ENCODE assay signal across 1 cellular context in the genomic region with DNA sequence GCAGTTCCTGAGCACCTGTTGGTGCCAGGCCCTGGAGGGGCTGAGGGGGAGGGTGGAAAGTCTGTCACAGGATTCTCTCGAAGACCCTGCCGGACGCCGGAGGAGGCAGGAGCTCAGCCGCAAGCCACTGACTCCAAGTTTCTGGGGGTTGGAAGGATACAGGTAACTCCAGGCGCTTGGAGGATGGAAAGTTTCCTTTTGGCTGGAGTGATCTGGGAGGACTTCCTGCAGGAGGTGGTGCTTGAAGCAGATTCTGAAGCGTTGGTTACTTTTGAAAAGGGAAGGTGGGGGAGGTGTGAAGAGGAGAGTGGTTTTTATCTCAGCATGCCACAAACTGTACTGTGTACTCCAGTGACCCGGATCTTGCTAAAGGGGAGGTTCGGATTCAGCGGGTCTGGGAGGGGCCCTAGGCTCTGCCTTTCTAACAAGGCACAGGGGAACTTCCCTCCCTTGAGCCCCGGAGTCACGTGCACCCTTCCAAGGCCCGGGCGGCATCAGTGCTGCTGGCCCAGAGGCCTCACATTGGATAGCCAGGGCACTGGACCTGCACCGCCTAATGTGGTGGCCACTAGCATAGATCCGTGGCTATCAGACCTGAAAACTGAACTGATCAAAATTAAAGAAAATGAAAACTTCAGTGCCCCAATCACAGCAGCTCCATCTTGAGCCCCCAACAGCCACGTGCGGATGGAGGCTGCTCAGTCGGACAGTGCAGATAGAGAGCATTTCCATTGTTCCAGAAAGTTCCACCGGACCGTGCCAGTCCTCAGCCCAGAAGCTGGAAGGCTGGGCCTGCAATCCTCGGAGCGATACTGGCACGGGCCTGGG.
TF ChIP-seq lines count a peak whose summit lies in the region.

No MANE protein-coding gene starts in this region.

TF ChIP-seq in K562, 482 proteins besides CTCF, POLR2A, EP300 and RAD21 (continued from another document and continues in another):
- TF ChIP-seq POLR3G (IDR thresholded peaks at IDR 0.05; ENCODE audit: extremely low read depth, insufficient read length, insufficient replicate concordance): no peak
- TF ChIP-seq ZNF354B (CRISPR knock-in tag; IDR thresholded peaks at IDR 0.05): no peak
- TF ChIP-seq ZNF699 (CRISPR knock-in tag; IDR thresholded peaks at IDR 0.05; ENCODE audit: insufficient replicate concordance): no peak
- no peak for TF ChIP-seq ZC3H4 (CRISPR knock-in tag; IDR thresholded peaks at IDR 0.05; ENCODE audit: borderline replicate concordance)
- TF ChIP-seq EHMT2 (IDR thresholded peaks at IDR 0.05): no peak
- TF ChIP-seq CCNT2 (IDR thresholded peaks at IDR 0.05; ENCODE audit: borderline replicate concordance, extremely low read depth, insufficient read length, low read depth, low read length): peak; percentile 64
- TF ChIP-seq ZSCAN29 (IDR thresholded peaks at IDR 0.05): no peak
- no peak for TF ChIP-seq GTF2F1 (IDR thresholded peaks at IDR 0.05; ENCODE audit: low read depth, low read length)
- TF ChIP-seq FOS (IDR thresholded peaks at IDR 0.05; ENCODE audit: extremely low read depth, insufficient read length): no peak
- 0 out of 2 replicates have a peak, but pooled peaks have one; percentile 17 for TF ChIP-seq SMC3 (conservative IDR thresholded peaks at IDR 0.05; ENCODE audit: insufficient read depth, low read depth, low read length)
- no peak for TF ChIP-seq ZNF766 (CRISPR knock-in tag; conservative IDR thresholded peaks at IDR 0.05)
- no peak for TF ChIP-seq SREBF2 (CRISPR knock-in tag; IDR thresholded peaks at IDR 0.05)
- TF ChIP-seq TEAD1 (CRISPR knock-in tag; IDR thresholded peaks at IDR 0.05): peak in 1 of 2 experiments; percentile 6; a peak in 1 of 4 replicates
- TF ChIP-seq MTA2 (IDR thresholded peaks at IDR 0.05; ENCODE audit: low read depth): peak; percentile 65
- TF ChIP-seq TCF7 (IDR thresholded peaks at IDR 0.05; ENCODE audit: borderline replicate concordance): no peak
- TF ChIP-seq FIP1L1 (IDR thresholded peaks at IDR 0.05; ENCODE audit: low read depth, low read length, poor library complexity, severe bottlenecking): no peak
- TF ChIP-seq RBFOX2 (IDR thresholded peaks at IDR 0.05; ENCODE audit: low read depth, low read length): 0 out of 2 replicates have a peak, but pooled peaks have one; percentile 49
- TF ChIP-seq, protein P1, sequence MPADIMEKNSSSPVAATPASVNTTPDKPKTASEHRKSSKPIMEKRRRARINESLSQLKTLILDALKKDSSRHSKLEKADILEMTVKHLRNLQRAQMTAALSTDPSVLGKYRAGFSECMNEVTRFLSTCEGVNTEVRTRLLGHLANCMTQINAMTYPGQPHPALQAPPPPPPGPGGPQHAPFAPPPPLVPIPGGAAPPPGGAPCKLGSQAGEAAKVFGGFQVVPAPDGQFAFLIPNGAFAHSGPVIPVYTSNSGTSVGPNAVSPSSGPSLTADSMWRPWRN (IDR thresholded peaks at IDR 0.05; ENCODE audit: low read depth): no peak; the same call in none of the 2 replicates
- no peak for TF ChIP-seq RBM15 (IDR thresholded peaks at IDR 0.05; ENCODE audit: insufficient read depth, low read length)
- TF ChIP-seq, protein P2, sequence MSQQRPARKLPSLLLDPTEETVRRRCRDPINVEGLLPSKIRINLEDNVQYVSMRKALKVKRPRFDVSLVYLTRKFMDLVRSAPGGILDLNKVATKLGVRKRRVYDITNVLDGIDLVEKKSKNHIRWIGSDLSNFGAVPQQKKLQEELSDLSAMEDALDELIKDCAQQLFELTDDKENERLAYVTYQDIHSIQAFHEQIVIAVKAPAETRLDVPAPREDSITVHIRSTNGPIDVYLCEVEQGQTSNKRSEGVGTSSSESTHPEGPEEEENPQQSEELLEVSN (IDR thresholded peaks at IDR 0.05; ENCODE audit: borderline replicate concordance in 1 of 2, extremely low read depth in 1 of 2, insufficient read depth in 1 of 2, insufficient read length in 1 of 2, low read depth in 1 of 2, low read length in 1 of 2, poor library complexity in 1 of 2, severe bottlenecking in 1 of 2): peak; percentile 89 to 96
- peak; percentile 6; the same call in 1 of the 2 replicates for TF ChIP-seq CHD2 (IDR thresholded peaks at IDR 0.05; ENCODE audit: low read depth, low read length)
- TF ChIP-seq, protein P3, sequence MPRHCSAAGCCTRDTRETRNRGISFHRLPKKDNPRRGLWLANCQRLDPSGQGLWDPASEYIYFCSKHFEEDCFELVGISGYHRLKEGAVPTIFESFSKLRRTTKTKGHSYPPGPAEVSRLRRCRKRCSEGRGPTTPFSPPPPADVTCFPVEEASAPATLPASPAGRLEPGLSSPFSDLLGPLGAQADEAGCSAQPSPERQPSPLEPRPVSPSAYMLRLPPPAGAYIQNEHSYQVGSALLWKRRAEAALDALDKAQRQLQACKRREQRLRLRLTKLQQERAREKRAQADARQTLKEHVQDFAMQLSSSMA (CRISPR knock-in tag; IDR thresholded peaks at IDR 0.05): no peak
- no peak for TF ChIP-seq ZNF174 (CRISPR knock-in tag; IDR thresholded peaks at IDR 0.05)
- TF ChIP-seq ZNF707 (CRISPR knock-in tag; conservative IDR thresholded peaks at IDR 0.05): no peak
- TF ChIP-seq ZNF445 (CRISPR knock-in tag; IDR thresholded peaks at IDR 0.05; ENCODE audit: low read depth): no peak
- TF ChIP-seq, protein P4, sequence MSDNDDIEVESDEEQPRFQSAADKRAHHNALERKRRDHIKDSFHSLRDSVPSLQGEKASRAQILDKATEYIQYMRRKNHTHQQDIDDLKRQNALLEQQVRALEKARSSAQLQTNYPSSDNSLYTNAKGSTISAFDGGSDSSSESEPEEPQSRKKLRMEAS (CRISPR knock-in tag; IDR thresholded peaks at IDR 0.05): peak; percentile 76; the same call in 1 of the 2 replicates
- TF ChIP-seq, protein P5, sequence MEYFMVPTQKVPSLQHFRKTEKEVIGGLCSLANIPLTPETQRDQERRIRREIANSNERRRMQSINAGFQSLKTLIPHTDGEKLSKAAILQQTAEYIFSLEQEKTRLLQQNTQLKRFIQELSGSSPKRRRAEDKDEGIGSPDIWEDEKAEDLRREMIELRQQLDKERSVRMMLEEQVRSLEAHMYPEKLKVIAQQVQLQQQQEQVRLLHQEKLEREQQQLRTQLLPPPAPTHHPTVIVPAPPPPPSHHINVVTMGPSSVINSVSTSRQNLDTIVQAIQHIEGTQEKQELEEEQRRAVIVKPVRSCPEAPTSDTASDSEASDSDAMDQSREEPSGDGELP (CRISPR knock-in tag; IDR thresholded peaks at IDR 0.05; ENCODE audit: borderline replicate concordance): no peak
- TF ChIP-seq RHOXF2B (CRISPR knock-in tag; conservative IDR thresholded peaks at IDR 0.05): no peak
- no peak for TF ChIP-seq FOXJ3 (CRISPR knock-in tag; IDR thresholded peaks at IDR 0.05)
- no peak for TF ChIP-seq SUPT5H (IDR thresholded peaks at IDR 0.05)
- no peak for TF ChIP-seq ZNF274 (IDR thresholded peaks at IDR 0.05; ENCODE audit: borderline replicate concordance, low read depth, low read length)
- no peak for TF ChIP-seq FOXA3 (CRISPR knock-in tag; conservative IDR thresholded peaks at IDR 0.05 in 1 of 2, IDR thresholded peaks at IDR 0.05 in 1 of 2)
- TF ChIP-seq, protein P6, sequence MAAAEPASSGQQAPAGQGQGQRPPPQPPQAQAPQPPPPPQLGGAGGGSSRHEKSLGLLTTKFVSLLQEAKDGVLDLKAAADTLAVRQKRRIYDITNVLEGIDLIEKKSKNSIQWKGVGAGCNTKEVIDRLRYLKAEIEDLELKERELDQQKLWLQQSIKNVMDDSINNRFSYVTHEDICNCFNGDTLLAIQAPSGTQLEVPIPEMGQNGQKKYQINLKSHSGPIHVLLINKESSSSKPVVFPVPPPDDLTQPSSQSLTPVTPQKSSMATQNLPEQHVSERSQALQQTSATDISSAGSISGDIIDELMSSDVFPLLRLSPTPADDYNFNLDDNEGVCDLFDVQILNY (CRISPR knock-in tag; IDR thresholded peaks at IDR 0.05): no peak
- TF ChIP-seq EGR1 (conservative IDR thresholded peaks at IDR 0.05): no peak
- no peak; the same call in 1 of the 2 replicates for TF ChIP-seq KLF13 (tag; IDR thresholded peaks at IDR 0.05; ENCODE audit: borderline replicate concordance, low read depth)
- no peak for TF ChIP-seq JUNB (CRISPR knock-in tag; conservative IDR thresholded peaks at IDR 0.05)
- TF ChIP-seq ZNF253 (CRISPR knock-in tag; conservative IDR thresholded peaks at IDR 0.05): no peak
- no peak for TF ChIP-seq ZNF165 (CRISPR knock-in tag; IDR thresholded peaks at IDR 0.05; ENCODE audit: borderline replicate concordance)
- TF ChIP-seq NFATC3 (IDR thresholded peaks at IDR 0.05): peak; percentile 81; the same call in 1 of the 2 replicates
- TF ChIP-seq, protein P7, sequence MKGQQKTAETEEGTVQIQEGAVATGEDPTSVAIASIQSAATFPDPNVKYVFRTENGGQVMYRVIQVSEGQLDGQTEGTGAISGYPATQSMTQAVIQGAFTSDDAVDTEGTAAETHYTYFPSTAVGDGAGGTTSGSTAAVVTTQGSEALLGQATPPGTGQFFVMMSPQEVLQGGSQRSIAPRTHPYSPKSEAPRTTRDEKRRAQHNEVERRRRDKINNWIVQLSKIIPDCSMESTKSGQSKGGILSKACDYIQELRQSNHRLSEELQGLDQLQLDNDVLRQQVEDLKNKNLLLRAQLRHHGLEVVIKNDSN (CRISPR knock-in tag; IDR thresholded peaks at IDR 0.05): peak; percentile 94
- TF ChIP-seq, protein P8, sequence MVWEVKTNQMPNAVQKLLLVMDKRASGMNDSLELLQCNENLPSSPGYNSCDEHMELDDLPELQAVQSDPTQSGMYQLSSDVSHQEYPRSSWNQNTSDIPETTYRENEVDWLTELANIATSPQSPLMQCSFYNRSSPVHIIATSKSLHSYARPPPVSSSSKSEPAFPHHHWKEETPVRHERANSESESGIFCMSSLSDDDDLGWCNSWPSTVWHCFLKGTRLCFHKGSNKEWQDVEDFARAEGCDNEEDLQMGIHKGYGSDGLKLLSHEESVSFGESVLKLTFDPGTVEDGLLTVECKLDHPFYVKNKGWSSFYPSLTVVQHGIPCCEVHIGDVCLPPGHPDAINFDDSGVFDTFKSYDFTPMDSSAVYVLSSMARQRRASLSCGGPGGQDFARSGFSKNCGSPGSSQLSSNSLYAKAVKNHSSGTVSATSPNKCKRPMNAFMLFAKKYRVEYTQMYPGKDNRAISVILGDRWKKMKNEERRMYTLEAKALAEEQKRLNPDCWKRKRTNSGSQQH (CRISPR knock-in tag; IDR thresholded peaks at IDR 0.05): no peak
- TF ChIP-seq NCOA2 (IDR thresholded peaks at IDR 0.05; ENCODE audit: partially characterized antibody in 2 of 2): no peak
- TF ChIP-seq, protein P9, sequence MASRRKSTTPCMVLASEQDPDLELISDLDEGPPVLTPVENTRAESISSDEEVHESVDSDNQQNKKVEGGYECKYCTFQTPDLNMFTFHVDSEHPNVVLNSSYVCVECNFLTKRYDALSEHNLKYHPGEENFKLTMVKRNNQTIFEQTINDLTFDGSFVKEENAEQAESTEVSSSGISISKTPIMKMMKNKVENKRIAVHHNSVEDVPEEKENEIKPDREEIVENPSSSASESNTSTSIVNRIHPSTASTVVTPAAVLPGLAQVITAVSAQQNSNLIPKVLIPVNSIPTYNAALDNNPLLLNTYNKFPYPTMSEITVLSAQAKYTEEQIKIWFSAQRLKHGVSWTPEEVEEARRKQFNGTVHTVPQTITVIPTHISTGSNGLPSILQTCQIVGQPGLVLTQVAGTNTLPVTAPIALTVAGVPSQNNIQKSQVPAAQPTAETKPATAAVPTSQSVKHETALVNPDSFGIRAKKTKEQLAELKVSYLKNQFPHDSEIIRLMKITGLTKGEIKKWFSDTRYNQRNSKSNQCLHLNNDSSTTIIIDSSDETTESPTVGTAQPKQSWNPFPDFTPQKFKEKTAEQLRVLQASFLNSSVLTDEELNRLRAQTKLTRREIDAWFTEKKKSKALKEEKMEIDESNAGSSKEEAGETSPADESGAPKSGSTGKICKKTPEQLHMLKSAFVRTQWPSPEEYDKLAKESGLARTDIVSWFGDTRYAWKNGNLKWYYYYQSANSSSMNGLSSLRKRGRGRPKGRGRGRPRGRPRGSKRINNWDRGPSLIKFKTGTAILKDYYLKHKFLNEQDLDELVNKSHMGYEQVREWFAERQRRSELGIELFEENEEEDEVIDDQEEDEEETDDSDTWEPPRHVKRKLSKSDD (conservative IDR thresholded peaks at IDR 0.05; ENCODE audit: low read length): no peak; the same call in 1 of the 2 replicates
- TF ChIP-seq SMAD4 (CRISPR knock-in tag; conservative IDR thresholded peaks at IDR 0.05): peak; percentile 54
- TF ChIP-seq TBP (optimal IDR thresholded peaks at IDR 0.05; ENCODE audit: low read depth, low read length): peak; percentile 52
- no peak for TF ChIP-seq ZNF507 (tag; conservative IDR thresholded peaks at IDR 0.05)
- TF ChIP-seq ZNF324 (CRISPR knock-in tag; IDR thresholded peaks at IDR 0.05): no peak
- 0 out of 2 replicates have a peak, but pooled peaks have one; percentile 14 for TF ChIP-seq ZNF224 (CRISPR knock-in tag; IDR thresholded peaks at IDR 0.05)
- peak; percentile 99 for TF ChIP-seq ZNF436 (CRISPR knock-in tag; IDR thresholded peaks at IDR 0.05)
- no peak for TF ChIP-seq KDM2B (CRISPR knock-in tag; IDR thresholded peaks at IDR 0.05)
- TF ChIP-seq, protein P10, sequence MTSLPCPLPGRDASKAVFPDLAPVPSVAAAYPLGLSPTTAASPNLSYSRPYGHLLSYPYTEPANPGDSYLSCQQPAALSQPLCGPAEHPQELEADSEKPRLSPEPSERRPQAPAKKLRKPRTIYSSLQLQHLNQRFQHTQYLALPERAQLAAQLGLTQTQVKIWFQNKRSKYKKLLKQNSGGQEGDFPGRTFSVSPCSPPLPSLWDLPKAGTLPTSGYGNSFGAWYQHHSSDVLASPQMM (CRISPR knock-in tag; IDR thresholded peaks at IDR 0.05): no peak
- no peak for TF ChIP-seq BACH1 (tag; IDR thresholded peaks at IDR 0.05)
- TF ChIP-seq ESRRA (IDR thresholded peaks at IDR 0.05; ENCODE audit: borderline replicate concordance, low read depth): peak; percentile 72; the same call in 1 of the 2 replicates
- no peak for TF ChIP-seq HNRNPH1 (optimal IDR thresholded peaks at IDR 0.05; ENCODE audit: low read depth, low read length)
- TF ChIP-seq, protein P11, sequence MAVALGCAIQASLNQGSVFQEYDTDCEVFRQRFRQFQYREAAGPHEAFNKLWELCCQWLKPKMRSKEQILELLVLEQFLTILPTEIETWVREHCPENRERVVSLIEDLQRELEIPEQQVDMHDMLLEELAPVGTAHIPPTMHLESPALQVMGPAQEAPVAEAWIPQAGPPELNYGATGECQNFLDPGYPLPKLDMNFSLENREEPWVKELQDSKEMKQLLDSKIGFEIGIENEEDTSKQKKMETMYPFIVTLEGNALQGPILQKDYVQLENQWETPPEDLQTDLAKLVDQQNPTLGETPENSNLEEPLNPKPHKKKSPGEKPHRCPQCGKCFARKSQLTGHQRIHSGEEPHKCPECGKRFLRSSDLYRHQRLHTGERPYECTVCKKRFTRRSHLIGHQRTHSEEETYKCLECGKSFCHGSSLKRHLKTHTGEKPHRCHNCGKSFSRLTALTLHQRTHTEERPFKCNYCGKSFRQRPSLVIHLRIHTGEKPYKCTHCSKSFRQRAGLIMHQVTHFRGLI (CRISPR knock-in tag; IDR thresholded peaks at IDR 0.05): peak; percentile 29; the same call in 1 of the 2 replicates
- TF ChIP-seq ARHGAP35 (IDR thresholded peaks at IDR 0.05; ENCODE audit: partially characterized antibody): no peak
- TF ChIP-seq ZNF589 (CRISPR knock-in tag; IDR thresholded peaks at IDR 0.05; ENCODE audit: low read depth): peak; percentile 90
- no peak for TF ChIP-seq ZNF184 (CRISPR knock-in tag; IDR thresholded peaks at IDR 0.05)
